Comparison of ENCODE assay signal across 1 cellular context in the genomic region with DNA sequence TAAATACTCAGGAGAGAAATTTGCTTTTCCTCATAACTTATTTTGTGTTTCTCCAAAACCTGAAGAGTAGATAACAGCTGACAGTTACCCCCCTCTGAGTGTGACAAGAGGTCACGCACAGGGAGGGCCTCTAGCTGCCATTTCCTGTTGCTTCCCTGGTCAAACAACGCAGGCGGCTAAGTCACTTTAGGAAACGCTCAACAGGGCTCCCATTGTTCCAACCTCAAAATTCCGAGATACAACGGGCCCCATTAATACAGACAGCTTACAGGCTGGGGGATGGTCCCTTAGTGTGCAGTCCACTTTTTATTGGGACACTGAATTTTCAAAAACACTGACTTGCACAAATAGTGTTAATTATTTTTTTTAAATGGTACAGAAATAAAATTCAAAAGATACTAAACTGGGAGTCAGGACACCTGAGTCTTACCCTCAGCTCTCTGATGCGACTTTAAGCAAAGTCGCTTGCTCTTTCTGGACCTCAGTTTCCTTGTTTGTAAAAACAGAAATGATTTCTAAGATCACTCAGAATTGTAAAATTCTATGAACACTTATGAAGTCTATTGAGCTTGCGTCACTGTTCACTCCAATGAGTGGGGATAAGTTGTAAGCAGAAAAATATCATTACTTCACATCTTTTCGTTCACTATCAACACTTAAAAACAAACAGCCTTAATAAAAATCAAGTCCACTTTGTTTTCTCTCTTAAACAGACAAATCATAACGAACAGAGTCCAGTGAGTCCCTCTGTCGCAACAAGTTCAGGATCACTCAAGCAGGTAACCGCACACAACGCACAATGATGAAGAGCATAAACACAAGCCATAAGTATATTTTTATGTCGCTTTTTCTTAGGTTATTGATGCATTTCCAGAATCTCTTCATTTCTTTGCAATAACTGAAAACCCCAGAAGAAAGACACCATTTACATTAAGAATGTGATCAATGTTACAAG.
TF ChIP-seq lines count a peak whose summit lies in the region.

No MANE protein-coding gene starts in this region.

TF ChIP-seq in HepG2, 621 proteins besides CTCF, POLR2A, EP300 and RAD21 (continued from another document and continues in another):
- TF ChIP-seq LCORL (IDR thresholded peaks at IDR 0.05) (peak; percentile 65; the same call in 1 of the 2 replicates), LCORL (CRISPR knock-in tag; IDR thresholded peaks at IDR 0.05) (peak; percentile 84), ZNF329 (CRISPR knock-in tag; IDR thresholded peaks at IDR 0.05; ENCODE audit: low read depth) (no peak), SAP130 (CRISPR knock-in tag; IDR thresholded peaks at IDR 0.05; ENCODE audit: low read depth) (peak; percentile 88), U2AF2 (IDR thresholded peaks at IDR 0.05; ENCODE audit: low read depth, low read length) (no peak), ZNF263 (CRISPR knock-in tag; IDR thresholded peaks at IDR 0.05) (no peak), ZNF672 (CRISPR knock-in tag; IDR thresholded peaks at IDR 0.05) (no peak), SIN3B (IDR thresholded peaks at IDR 0.05; ENCODE audit: low read length) (no peak), NONO (IDR thresholded peaks at IDR 0.05) (no peak), NONO (CRISPR knock-in tag; conservative IDR thresholded peaks at IDR 0.05) (peak; percentile 49; the same call in 1 of the 2 replicates), NFE2L2 (IDR thresholded peaks at IDR 0.05; ENCODE audit: low read length) (no peak), SP1 (IDR thresholded peaks at IDR 0.05) (no peak), SP1 (CRISPR knock-in tag; IDR thresholded peaks at IDR 0.05) (0 out of 2 replicates have a peak, but pooled peaks have one; percentile 36), ZNF556 (CRISPR knock-in tag; IDR thresholded peaks at IDR 0.05; ENCODE audit: borderline replicate concordance) (0 out of 2 replicates have a peak, but pooled peaks have one; percentile 49), SETDB1 (CRISPR knock-in tag; IDR thresholded peaks at IDR 0.05; ENCODE audit: borderline replicate concordance) (no peak), MZF1 (CRISPR knock-in tag; IDR thresholded peaks at IDR 0.05; ENCODE audit: borderline replicate concordance) (no peak), ZZZ3 (CRISPR knock-in tag; IDR thresholded peaks at IDR 0.05; ENCODE audit: borderline replicate concordance) (no peak), ZNF121 (CRISPR knock-in tag; IDR thresholded peaks at IDR 0.05) (peak; percentile 84), NFRKB (IDR thresholded peaks at IDR 0.05) (no peak), GABPB1 (CRISPR knock-in tag; IDR thresholded peaks at IDR 0.05) (peak; percentile 69), ZSCAN12 (CRISPR knock-in tag; IDR thresholded peaks at IDR 0.05) (no peak), ZNF891 (CRISPR knock-in tag; IDR thresholded peaks at IDR 0.05) (no peak), NR2C2 (CRISPR knock-in tag; IDR thresholded peaks at IDR 0.05; ENCODE audit: borderline replicate concordance) (peak; percentile 80), NRL (CRISPR knock-in tag; IDR thresholded peaks at IDR 0.05; ENCODE audit: borderline replicate concordance) (no peak), ZBTB7B (CRISPR knock-in tag; IDR thresholded peaks at IDR 0.05) (peak; percentile 56; the same call in 1 of the 2 replicates), MED13 (CRISPR knock-in tag; IDR thresholded peaks at IDR 0.05) (peak; percentile 94), RBM22 (optimal IDR thresholded peaks at IDR 0.05; ENCODE audit: low read length) (no peak), IKZF1 (IDR thresholded peaks at IDR 0.05) (no peak), GPN1 (CRISPR knock-in tag; IDR thresholded peaks at IDR 0.05; ENCODE audit: borderline replicate concordance) (no peak), GTF3A (CRISPR knock-in tag; conservative IDR thresholded peaks at IDR 0.05) (0 out of 2 replicates have a peak, but pooled peaks have one; percentile 34), ZNF432 (CRISPR knock-in tag; IDR thresholded peaks at IDR 0.05; ENCODE audit: borderline replicate concordance) (no peak), NFE2 (CRISPR knock-in tag; IDR thresholded peaks at IDR 0.05) (no peak), SNAPC2 (CRISPR knock-in tag; IDR thresholded peaks at IDR 0.05) (no peak), STAT5B (CRISPR knock-in tag; IDR thresholded peaks at IDR 0.05) (no peak), ZBTB3 (CRISPR knock-in tag; IDR thresholded peaks at IDR 0.05; ENCODE audit: borderline replicate concordance, low read depth) (no peak), ZNF431 (CRISPR knock-in tag; IDR thresholded peaks at IDR 0.05; ENCODE audit: borderline replicate concordance, low read depth) (no peak), ZNF354B (CRISPR knock-in tag; IDR thresholded peaks at IDR 0.05) (no peak), ZNF260 (CRISPR knock-in tag; IDR thresholded peaks at IDR 0.05; ENCODE audit: borderline replicate concordance, low read depth) (no peak), ZSCAN20 (CRISPR knock-in tag; IDR thresholded peaks at IDR 0.05; ENCODE audit: borderline replicate concordance) (no peak), EEA1 (CRISPR knock-in tag; IDR thresholded peaks at IDR 0.05; ENCODE audit: borderline replicate concordance) (no peak), MXI1 (IDR thresholded peaks at IDR 0.05; ENCODE audit: borderline replicate concordance, low read depth, low read length) (peak; percentile 37; the same call in 1 of the 3 replicates), ZNF589 (CRISPR knock-in tag; conservative IDR thresholded peaks at IDR 0.05) (no peak), MTA3 (CRISPR knock-in tag; IDR thresholded peaks at IDR 0.05) (no peak), SMAD3 (CRISPR knock-in tag; IDR thresholded peaks at IDR 0.05) (no peak), CEBPB (IDR thresholded peaks at IDR 0.05; ENCODE audit: borderline replicate concordance, low read depth, low read length) (peak; percentile 90), PITX1 (CRISPR knock-in tag; IDR thresholded peaks at IDR 0.05) (peak; percentile 49; the same call in 1 of the 2 replicates), NR3C1 (CRISPR knock-in tag; IDR thresholded peaks at IDR 0.05) (no peak)
- TF ChIP-seq, protein P1, sequence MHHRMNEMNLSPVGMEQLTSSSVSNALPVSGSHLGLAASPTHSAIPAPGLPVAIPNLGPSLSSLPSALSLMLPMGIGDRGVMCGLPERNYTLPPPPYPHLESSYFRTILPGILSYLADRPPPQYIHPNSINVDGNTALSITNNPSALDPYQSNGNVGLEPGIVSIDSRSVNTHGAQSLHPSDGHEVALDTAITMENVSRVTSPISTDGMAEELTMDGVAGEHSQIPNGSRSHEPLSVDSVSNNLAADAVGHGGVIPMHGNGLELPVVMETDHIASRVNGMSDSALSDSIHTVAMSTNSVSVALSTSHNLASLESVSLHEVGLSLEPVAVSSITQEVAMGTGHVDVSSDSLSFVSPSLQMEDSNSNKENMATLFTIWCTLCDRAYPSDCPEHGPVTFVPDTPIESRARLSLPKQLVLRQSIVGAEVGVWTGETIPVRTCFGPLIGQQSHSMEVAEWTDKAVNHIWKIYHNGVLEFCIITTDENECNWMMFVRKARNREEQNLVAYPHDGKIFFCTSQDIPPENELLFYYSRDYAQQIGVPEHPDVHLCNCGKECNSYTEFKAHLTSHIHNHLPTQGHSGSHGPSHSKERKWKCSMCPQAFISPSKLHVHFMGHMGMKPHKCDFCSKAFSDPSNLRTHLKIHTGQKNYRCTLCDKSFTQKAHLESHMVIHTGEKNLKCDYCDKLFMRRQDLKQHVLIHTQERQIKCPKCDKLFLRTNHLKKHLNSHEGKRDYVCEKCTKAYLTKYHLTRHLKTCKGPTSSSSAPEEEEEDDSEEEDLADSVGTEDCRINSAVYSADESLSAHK (CRISPR knock-in tag; IDR thresholded peaks at IDR 0.05; ENCODE audit: borderline replicate concordance) = no peak
- TF ChIP-seq, protein P2, sequence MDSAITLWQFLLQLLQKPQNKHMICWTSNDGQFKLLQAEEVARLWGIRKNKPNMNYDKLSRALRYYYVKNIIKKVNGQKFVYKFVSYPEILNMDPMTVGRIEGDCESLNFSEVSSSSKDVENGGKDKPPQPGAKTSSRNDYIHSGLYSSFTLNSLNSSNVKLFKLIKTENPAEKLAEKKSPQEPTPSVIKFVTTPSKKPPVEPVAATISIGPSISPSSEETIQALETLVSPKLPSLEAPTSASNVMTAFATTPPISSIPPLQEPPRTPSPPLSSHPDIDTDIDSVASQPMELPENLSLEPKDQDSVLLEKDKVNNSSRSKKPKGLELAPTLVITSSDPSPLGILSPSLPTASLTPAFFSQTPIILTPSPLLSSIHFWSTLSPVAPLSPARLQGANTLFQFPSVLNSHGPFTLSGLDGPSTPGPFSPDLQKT (CRISPR knock-in tag; IDR thresholded peaks at IDR 0.05; ENCODE audit: borderline replicate concordance) = no peak
- TF ChIP-seq, protein P3, sequence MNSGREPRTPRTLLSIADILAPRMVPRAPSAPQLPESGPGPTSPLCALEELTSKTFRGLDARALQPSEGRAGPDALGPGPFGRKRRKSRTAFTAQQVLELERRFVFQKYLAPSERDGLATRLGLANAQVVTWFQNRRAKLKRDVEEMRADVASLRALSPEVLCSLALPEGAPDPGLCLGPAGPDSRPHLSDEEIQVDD (CRISPR knock-in tag; IDR thresholded peaks at IDR 0.05; ENCODE audit: borderline replicate concordance) = no peak
- TF ChIP-seq, protein P4, sequence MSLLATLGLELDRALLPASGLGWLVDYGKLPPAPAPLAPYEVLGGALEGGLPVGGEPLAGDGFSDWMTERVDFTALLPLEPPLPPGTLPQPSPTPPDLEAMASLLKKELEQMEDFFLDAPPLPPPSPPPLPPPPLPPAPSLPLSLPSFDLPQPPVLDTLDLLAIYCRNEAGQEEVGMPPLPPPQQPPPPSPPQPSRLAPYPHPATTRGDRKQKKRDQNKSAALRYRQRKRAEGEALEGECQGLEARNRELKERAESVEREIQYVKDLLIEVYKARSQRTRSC (CRISPR knock-in tag; IDR thresholded peaks at IDR 0.05; ENCODE audit: low read depth) = no peak
- TF ChIP-seq, protein P5, sequence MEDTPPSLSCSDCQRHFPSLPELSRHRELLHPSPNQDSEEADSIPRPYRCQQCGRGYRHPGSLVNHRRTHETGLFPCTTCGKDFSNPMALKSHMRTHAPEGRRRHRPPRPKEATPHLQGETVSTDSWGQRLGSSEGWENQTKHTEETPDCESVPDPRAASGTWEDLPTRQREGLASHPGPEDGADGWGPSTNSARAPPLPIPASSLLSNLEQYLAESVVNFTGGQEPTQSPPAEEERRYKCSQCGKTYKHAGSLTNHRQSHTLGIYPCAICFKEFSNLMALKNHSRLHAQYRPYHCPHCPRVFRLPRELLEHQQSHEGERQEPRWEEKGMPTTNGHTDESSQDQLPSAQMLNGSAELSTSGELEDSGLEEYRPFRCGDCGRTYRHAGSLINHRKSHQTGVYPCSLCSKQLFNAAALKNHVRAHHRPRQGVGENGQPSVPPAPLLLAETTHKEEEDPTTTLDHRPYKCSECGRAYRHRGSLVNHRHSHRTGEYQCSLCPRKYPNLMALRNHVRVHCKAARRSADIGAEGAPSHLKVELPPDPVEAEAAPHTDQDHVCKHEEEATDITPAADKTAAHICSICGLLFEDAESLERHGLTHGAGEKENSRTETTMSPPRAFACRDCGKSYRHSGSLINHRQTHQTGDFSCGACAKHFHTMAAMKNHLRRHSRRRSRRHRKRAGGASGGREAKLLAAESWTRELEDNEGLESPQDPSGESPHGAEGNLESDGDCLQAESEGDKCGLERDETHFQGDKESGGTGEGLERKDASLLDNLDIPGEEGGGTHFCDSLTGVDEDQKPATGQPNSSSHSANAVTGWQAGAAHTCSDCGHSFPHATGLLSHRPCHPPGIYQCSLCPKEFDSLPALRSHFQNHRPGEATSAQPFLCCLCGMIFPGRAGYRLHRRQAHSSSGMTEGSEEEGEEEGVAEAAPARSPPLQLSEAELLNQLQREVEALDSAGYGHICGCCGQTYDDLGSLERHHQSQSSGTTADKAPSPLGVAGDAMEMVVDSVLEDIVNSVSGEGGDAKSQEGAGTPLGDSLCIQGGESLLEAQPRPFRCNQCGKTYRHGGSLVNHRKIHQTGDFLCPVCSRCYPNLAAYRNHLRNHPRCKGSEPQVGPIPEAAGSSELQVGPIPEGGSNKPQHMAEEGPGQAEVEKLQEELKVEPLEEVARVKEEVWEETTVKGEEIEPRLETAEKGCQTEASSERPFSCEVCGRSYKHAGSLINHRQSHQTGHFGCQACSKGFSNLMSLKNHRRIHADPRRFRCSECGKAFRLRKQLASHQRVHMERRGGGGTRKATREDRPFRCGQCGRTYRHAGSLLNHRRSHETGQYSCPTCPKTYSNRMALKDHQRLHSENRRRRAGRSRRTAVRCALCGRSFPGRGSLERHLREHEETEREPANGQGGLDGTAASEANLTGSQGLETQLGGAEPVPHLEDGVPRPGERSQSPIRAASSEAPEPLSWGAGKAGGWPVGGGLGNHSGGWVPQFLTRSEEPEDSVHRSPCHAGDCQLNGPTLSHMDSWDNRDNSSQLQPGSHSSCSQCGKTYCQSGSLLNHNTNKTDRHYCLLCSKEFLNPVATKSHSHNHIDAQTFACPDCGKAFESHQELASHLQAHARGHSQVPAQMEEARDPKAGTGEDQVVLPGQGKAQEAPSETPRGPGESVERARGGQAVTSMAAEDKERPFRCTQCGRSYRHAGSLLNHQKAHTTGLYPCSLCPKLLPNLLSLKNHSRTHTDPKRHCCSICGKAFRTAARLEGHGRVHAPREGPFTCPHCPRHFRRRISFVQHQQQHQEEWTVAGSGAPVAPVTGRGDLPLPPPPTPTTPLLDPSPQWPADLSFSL (CRISPR knock-in tag; IDR thresholded peaks at IDR 0.05) = no peak
- TF ChIP-seq, protein P6, sequence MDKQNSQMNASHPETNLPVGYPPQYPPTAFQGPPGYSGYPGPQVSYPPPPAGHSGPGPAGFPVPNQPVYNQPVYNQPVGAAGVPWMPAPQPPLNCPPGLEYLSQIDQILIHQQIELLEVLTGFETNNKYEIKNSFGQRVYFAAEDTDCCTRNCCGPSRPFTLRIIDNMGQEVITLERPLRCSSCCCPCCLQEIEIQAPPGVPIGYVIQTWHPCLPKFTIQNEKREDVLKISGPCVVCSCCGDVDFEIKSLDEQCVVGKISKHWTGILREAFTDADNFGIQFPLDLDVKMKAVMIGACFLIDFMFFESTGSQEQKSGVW (CRISPR knock-in tag; IDR thresholded peaks at IDR 0.05; ENCODE audit: borderline replicate concordance) = no peak
- TF ChIP-seq, protein P7, sequence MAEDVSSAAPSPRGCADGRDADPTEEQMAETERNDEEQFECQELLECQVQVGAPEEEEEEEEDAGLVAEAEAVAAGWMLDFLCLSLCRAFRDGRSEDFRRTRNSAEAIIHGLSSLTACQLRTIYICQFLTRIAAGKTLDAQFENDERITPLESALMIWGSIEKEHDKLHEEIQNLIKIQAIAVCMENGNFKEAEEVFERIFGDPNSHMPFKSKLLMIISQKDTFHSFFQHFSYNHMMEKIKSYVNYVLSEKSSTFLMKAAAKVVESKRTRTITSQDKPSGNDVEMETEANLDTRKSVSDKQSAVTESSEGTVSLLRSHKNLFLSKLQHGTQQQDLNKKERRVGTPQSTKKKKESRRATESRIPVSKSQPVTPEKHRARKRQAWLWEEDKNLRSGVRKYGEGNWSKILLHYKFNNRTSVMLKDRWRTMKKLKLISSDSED (CRISPR knock-in tag; IDR thresholded peaks at IDR 0.05) = no peak
- TF ChIP-seq, protein P8, sequence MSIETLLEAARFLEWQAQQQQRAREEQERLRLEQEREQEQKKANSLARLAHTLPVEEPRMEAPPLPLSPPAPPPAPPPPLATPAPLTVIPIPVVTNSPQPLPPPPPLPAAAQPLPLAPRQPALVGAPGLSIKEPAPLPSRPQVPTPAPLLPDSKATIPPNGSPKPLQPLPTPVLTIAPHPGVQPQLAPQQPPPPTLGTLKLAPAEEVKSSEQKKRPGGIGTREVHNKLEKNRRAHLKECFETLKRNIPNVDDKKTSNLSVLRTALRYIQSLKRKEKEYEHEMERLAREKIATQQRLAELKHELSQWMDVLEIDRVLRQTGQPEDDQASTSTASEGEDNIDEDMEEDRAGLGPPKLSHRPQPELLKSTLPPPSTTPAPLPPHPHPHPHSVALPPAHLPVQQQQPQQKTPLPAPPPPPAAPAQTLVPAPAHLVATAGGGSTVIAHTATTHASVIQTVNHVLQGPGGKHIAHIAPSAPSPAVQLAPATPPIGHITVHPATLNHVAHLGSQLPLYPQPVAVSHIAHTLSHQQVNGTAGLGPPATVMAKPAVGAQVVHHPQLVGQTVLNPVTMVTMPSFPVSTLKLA (IDR thresholded peaks at IDR 0.05) = no peak; the same call in 1 of the 2 replicates
